ENCODE assay signal across 32 cellular contexts in the genomic region with DNA sequence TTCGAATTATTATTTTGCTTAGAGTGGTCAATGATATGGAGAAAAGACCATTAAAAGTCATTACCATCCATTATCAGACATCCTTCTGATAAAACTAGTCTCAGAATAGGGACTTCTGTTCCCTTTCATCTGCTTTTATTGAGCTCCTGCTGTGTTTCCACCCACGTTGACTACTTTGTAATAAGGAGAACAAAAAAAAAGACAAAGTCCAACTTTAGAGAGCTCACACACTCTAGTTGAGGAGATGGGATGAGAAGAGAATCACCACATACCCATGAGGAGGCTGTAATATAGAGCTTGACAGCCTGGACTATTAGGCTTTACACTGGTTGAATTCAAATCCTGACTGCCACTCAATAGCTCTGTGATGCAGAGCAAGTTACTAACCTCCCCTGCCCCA.
"Had no signal": no experiment of that assay in that cellular context is flagged by ENCODE, and none has a peak within 500 bp of the region (broad histone marks: within the 10 kb centered on the region; RNA-seq: fewer than 3 reads in every experiment).

No MANE protein-coding gene starts in this region.

- H3K4me1 Mint-ChIP-seq: activated CD4-positive, alpha-beta T cell treated with anti-CD3 and anti-CD28 coated beads for 36 hours; activated CD4-positive, alpha-beta T cell treated with anti-CD3 and anti-CD28 coated beads, Interleukin-2, amount 10 ng/mL, durations not matched to agents 24 days and 14 days; activated CD8-positive, alpha-beta memory T cell treated with anti-CD3 and anti-CD28 coated beads, Interleukin-2, amount 10 ng/mL, durations not matched to agents 7 days and 5 days; activated naive CD4-positive, alpha-beta T cell treated with anti-CD3 and anti-CD28 coated beads, Interleukin-2, amount 50 U/mL, for 24 hours; activated naive CD8-positive, alpha-beta T cell treated with anti-CD3 and anti-CD28 coated beads for 36 hours; activated naive CD8-positive, alpha-beta T cell treated with anti-CD3 and anti-CD28 coated beads, Interleukin-2, amount 50 U/mL, for 24 hours; brain had no signal

- H3K36me3 Mint-ChIP-seq: activated naive CD8-positive, alpha-beta T cell treated with anti-CD3 and anti-CD28 coated beads for 36 hours had no signal

- H3K27ac Mint-ChIP-seq: activated CD4-positive, alpha-beta memory T cell treated with anti-CD3 and anti-CD28 coated beads for 36 hours; activated CD4-positive, alpha-beta T cell treated with anti-CD3 and anti-CD28 coated beads for 36 hours; activated CD4-positive, alpha-beta T cell treated with anti-CD3 and anti-CD28 coated beads, Interleukin-2, amount 10 ng/mL, durations not matched to agents 24 days and 14 days; activated CD8-positive, alpha-beta memory T cell treated with anti-CD3 and anti-CD28 coated beads, Interleukin-2, amount 10 ng/mL, durations not matched to agents 7 days and 5 days; activated CD8-positive, alpha-beta T cell treated with anti-CD3 and anti-CD28 coated beads, Interleukin-2, amount 10 ng/mL, durations not matched to agents 7 days and 5 days; activated naive CD4-positive, alpha-beta T cell treated with anti-CD3 and anti-CD28 coated beads for 36 hours; activated naive CD8-positive, alpha-beta T cell treated with anti-CD3 and anti-CD28 coated beads for 36 hours; activated naive CD8-positive, alpha-beta T cell treated with anti-CD3 and anti-CD28 coated beads, Interleukin-2, amount 50 U/mL, for 24 hours; activated T-cell treated with anti-CD3 and anti-CD28 coated beads, Interleukin-2, amount 50 U/mL, for 24 hours; activated T-helper 1 cell treated with anti-CD3 and anti-CD28 coated beads, Interleukin-12 subunit alpha, Interleukin-12 subunit beta, Interleukin-2, Interleukin-4 antibody, amounts not matched to agents 30 ng/mL and 10 ng/mL and 1 ng/mL, durations not matched to agents 14 hours and 24 hours and 36 hours; activated T-helper 2 cell treated with anti-CD3 and anti-CD28 coated beads, Interferon-gamma antibody, Interleukin-2, Interleukin-4, amounts not matched to agents 10 μg/mL and 5 μg/mL and 100 μg/mL, durations not matched to agents 14 hours and 24 hours and 36 hours; brain had no signal

- H3K9me3 Mint-ChIP-seq: activated CD4-positive, alpha-beta memory T cell treated with anti-CD3 and anti-CD28 coated beads for 36 hours; activated CD4-positive, alpha-beta T cell treated with anti-CD3 and anti-CD28 coated beads, Interleukin-2, amount 10 ng/mL, durations not matched to agents 24 days and 14 days; activated naive CD4-positive, alpha-beta T cell treated with anti-CD3 and anti-CD28 coated beads for 36 hours; activated naive CD4-positive, alpha-beta T cell treated with anti-CD3 and anti-CD28 coated beads, Interleukin-2, amount 50 U/mL, for 24 hours; activated naive CD8-positive, alpha-beta T cell treated with anti-CD3 and anti-CD28 coated beads for 36 hours; activated naive CD8-positive, alpha-beta T cell treated with anti-CD3 and anti-CD28 coated beads, Interleukin-2, amount 50 U/mL, for 24 hours; activated T-cell treated with anti-CD3 and anti-CD28 coated beads, Interleukin-2, amount 50 U/mL, for 24 hours; activated T-helper 1 cell treated with anti-CD3 and anti-CD28 coated beads, Interleukin-12 subunit alpha, Interleukin-12 subunit beta, Interleukin-2, Interleukin-4 antibody, amounts not matched to agents 30 ng/mL and 10 ng/mL and 1 ng/mL, durations not matched to agents 14 hours and 24 hours and 36 hours; activated T-helper 2 cell treated with anti-CD3 and anti-CD28 coated beads, Interferon-gamma antibody, Interleukin-2, Interleukin-4, amounts not matched to agents 10 μg/mL and 5 μg/mL and 100 μg/mL, durations not matched to agents 14 hours and 24 hours and 36 hours; brain; effector memory CD8-positive, alpha-beta T cell had no signal

- H3K4me3 ChIP-seq: ascending aorta, breast epithelium, cardiac muscle cell, coronary artery, esophagus muscularis mucosa, gastrocnemius medialis, heart right ventricle had no signal

- H3K27ac ChIP-seq: ascending aorta, breast epithelium, cardiac muscle cell, coronary artery, esophagus muscularis mucosa, foreskin keratinocyte, gastrocnemius medialis, heart right ventricle had no signal

- ATAC-seq: activated CD4-positive, alpha-beta T cell treated with anti-CD3 and anti-CD28 coated beads for 36 hours; activated CD8-positive, alpha-beta memory T cell treated with anti-CD3 and anti-CD28 coated beads, Interleukin-2, amount 10 ng/mL, durations not matched to agents 7 days and 5 days; activated CD8-positive, alpha-beta T cell treated with anti-CD3 and anti-CD28 coated beads, Interleukin-2, amount 10 ng/mL, durations not matched to agents 7 days and 5 days; activated naive CD8-positive, alpha-beta T cell treated with anti-CD3 and anti-CD28 coated beads, Interleukin-2, amount 50 U/mL, for 24 hours; effector memory CD8-positive, alpha-beta T cell; foreskin keratinocyte; gastrocnemius medialis; heart right ventricle had no signal

- DNase-seq: activated CD4-positive, alpha-beta memory T cell treated with anti-CD3 and anti-CD28 coated beads for 36 hours; activated CD4-positive, alpha-beta T cell treated with anti-CD3 and anti-CD28 coated beads for 36 hours; activated CD4-positive, alpha-beta T cell treated with anti-CD3 and anti-CD28 coated beads, Interleukin-2, amount 10 ng/mL, durations not matched to agents 24 days and 14 days; activated CD4-positive, CD25-positive, alpha-beta regulatory T cell; activated CD4-positive, CD25-positive, alpha-beta regulatory T cell treated with anti-CD3 and anti-CD28 coated beads, Interleukin-2, amount 50 U/mL, for 72 hours; activated CD8-positive, alpha-beta memory T cell treated with anti-CD3 and anti-CD28 coated beads, Interleukin-2, amount 10 ng/mL, durations not matched to agents 7 days and 5 days; activated CD8-positive, alpha-beta memory T cell treated with anti-CD3 and anti-CD28 coated beads, Interleukin-2, amount 50 U/mL, for 48 hours; activated CD8-positive, alpha-beta T cell treated with anti-CD3 and anti-CD28 coated beads, Interleukin-2, amount 10 ng/mL, durations not matched to agents 7 days and 5 days; activated effector memory CD4-positive, alpha-beta T cell treated with anti-CD3 and anti-CD28 coated beads, Interleukin-2, amount 50 U/mL, for 16 hours; activated naive CD4-positive, alpha-beta T cell treated with anti-CD3 and anti-CD28 coated beads for 36 hours; activated naive CD8-positive, alpha-beta T cell treated with anti-CD3 and anti-CD28 coated beads for 36 hours; activated naive CD8-positive, alpha-beta T cell treated with anti-CD3 and anti-CD28 coated beads, Interleukin-2, amount 50 U/mL, for 24 hours; activated T-cell treated with anti-CD3 and anti-CD28 coated beads for 4 hours; activated T-cell treated with anti-CD3 and anti-CD28 coated beads, Interleukin-2, amount 50 U/mL, for 24 hours; central memory CD4-positive, alpha-beta T cell; dermis blood vessel endothelial cell; effector CD4-positive, alpha-beta T cell; effector memory CD8-positive, alpha-beta T cell; erythroblast; foreskin keratinocyte; gastrocnemius medialis; heart right ventricle; T-helper 2 cell had no signal

- H3K4me1 ChIP-seq: ascending aorta, breast epithelium, esophagus muscularis mucosa, foreskin keratinocyte had no signal

- H3K36me3 ChIP-seq: breast epithelium had no signal

- H3K9me3 ChIP-seq: ascending aorta, breast epithelium, esophagus muscularis mucosa, gastrocnemius medialis, heart right ventricle had no signal

- H3K27me3 Mint-ChIP-seq: activated CD4-positive, alpha-beta memory T cell treated with anti-CD3 and anti-CD28 coated beads for 36 hours; activated CD4-positive, alpha-beta T cell treated with anti-CD3 and anti-CD28 coated beads for 36 hours; activated CD4-positive, alpha-beta T cell treated with anti-CD3 and anti-CD28 coated beads, Interleukin-2, amount 10 ng/mL, durations not matched to agents 24 days and 14 days; activated CD8-positive, alpha-beta memory T cell treated with anti-CD3 and anti-CD28 coated beads, Interleukin-2, amount 10 ng/mL, durations not matched to agents 7 days and 5 days; activated naive CD4-positive, alpha-beta T cell treated with anti-CD3 and anti-CD28 coated beads, Interleukin-2, amount 50 U/mL, for 24 hours; activated naive CD8-positive, alpha-beta T cell treated with anti-CD3 and anti-CD28 coated beads for 36 hours; activated naive CD8-positive, alpha-beta T cell treated with anti-CD3 and anti-CD28 coated beads, Interleukin-2, amount 50 U/mL, for 24 hours; activated T-cell treated with anti-CD3 and anti-CD28 coated beads, Interleukin-2, amount 50 U/mL, for 24 hours; brain; effector memory CD8-positive, alpha-beta T cell had no signal

- H3K27me3 ChIP-seq: ascending aorta, breast epithelium, cardiac muscle cell, esophagus muscularis mucosa, foreskin keratinocyte, gastrocnemius medialis, heart right ventricle had no signal

- H3K4me3 Mint-ChIP-seq: activated CD4-positive, alpha-beta memory T cell treated with anti-CD3 and anti-CD28 coated beads for 36 hours; activated CD4-positive, alpha-beta T cell treated with anti-CD3 and anti-CD28 coated beads for 36 hours; activated CD4-positive, alpha-beta T cell treated with anti-CD3 and anti-CD28 coated beads, Interleukin-2, amount 10 ng/mL, durations not matched to agents 24 days and 14 days; activated CD8-positive, alpha-beta memory T cell treated with anti-CD3 and anti-CD28 coated beads, Interleukin-2, amount 10 ng/mL, durations not matched to agents 7 days and 5 days; activated CD8-positive, alpha-beta T cell treated with anti-CD3 and anti-CD28 coated beads, Interleukin-2, amount 10 ng/mL, durations not matched to agents 7 days and 5 days; activated naive CD4-positive, alpha-beta T cell treated with anti-CD3 and anti-CD28 coated beads for 36 hours; activated naive CD4-positive, alpha-beta T cell treated with anti-CD3 and anti-CD28 coated beads, Interleukin-2, amount 50 U/mL, for 24 hours; activated naive CD8-positive, alpha-beta T cell treated with anti-CD3 and anti-CD28 coated beads for 36 hours; activated naive CD8-positive, alpha-beta T cell treated with anti-CD3 and anti-CD28 coated beads, Interleukin-2, amount 50 U/mL, for 24 hours; activated T-cell treated with anti-CD3 and anti-CD28 coated beads, Interleukin-2, amount 50 U/mL, for 24 hours; activated T-helper 1 cell treated with anti-CD3 and anti-CD28 coated beads, Interleukin-12 subunit alpha, Interleukin-12 subunit beta, Interleukin-2, Interleukin-4 antibody, amounts not matched to agents 30 ng/mL and 10 ng/mL and 1 ng/mL, durations not matched to agents 14 hours and 24 hours and 36 hours; brain; effector memory CD8-positive, alpha-beta T cell had no signal
